Comparison of ENCODE assay signal across 8 cellular contexts in genomic region chr1:45246359-45246758, GRCh38. TPM values are rescaled to one million over a fixed set of nuclear protein-coding genes. Genes with fewer than 3 reads are reported as not detected.
DNase-seq lines count a peak whose midpoint lies in the region; ATAC-seq, FAIRE-seq and TF ChIP-seq lines count a peak whose summit lies in the region.
"Not testable (repeated sequence)": the region's sequence is repeated elsewhere in the genome, so short reads cannot be mapped to it uniquely, and the experiment has no call there.

No MANE protein-coding gene starts in this region.

- CTCF ChIA-PET in PC-9 (lab: Charles Lee), result not testable (repeated sequence)
- CTCF ChIA-PET in activated CD4-positive, alpha-beta memory T cell treated with anti-CD3 and anti-CD28 coated beads for 36 hours (lab: Charles Lee), result interaction anchor here (1.5 kb wide), 1 partner anchor 57 kb away, joined by 4 read pairs; no protein-coding TSS in a partner anchor

- H3K9ac ChIP-seq in astrocyte (ENCODE audit: low read length), result not testable (repeated sequence)
- peak overlapping the region; percentile 9 for H3K9ac ChIP-seq in mesenchymal stem cell (ENCODE audit: low read length)

- H3K23ac ChIP-seq in mesenchymal stem cell (ENCODE audit: low read length in 2 of 2), result not testable (repeated sequence)

- POLR2A ChIA-PET in PC-9 (lab: Charles Lee; ENCODE audit: unreplicated experiment); activated CD4-positive, alpha-beta memory T cell treated with anti-CD3 and anti-CD28 coated beads for 36 hours (lab: Charles Lee): not testable (repeated sequence)

- H3K27me3 Mint-ChIP-seq in activated CD4-positive, alpha-beta memory T cell treated with anti-CD3 and anti-CD28 coated beads for 36 hours; activated T-helper 17 cell treated with anti-CD3 and anti-CD28 coated beads, Interleukin-2, amount 50 U/mL, for 72 hours; astrocyte (ENCODE audit: low read depth, unreplicated experiment); stimulated activated naive CD8-positive, alpha-beta T cell treated with anti-CD3 and anti-CD28 coated beads, Interleukin-15, Interleukin-2, amounts not matched to agents 100 ng/mL and 50 ng/mL, for 24 hours: not testable (repeated sequence)

- H3K4me3 Mint-ChIP-seq in activated CD4-positive, alpha-beta memory T cell treated with anti-CD3 and anti-CD28 coated beads for 36 hours; astrocyte (ENCODE audit: unreplicated experiment); stimulated activated naive CD8-positive, alpha-beta T cell treated with anti-CD3 and anti-CD28 coated beads, Interleukin-15, Interleukin-2, amounts not matched to agents 100 ng/mL and 50 ng/mL, for 24 hours: not testable (repeated sequence)
- peak overlapping the region; percentile 68 for H3K4me3 Mint-ChIP-seq in activated T-helper 17 cell treated with anti-CD3 and anti-CD28 coated beads, Interleukin-2, amount 50 U/mL, for 72 hours

- H3K4me3 ChIP-seq in ACC112 (ENCODE audit: low read depth, low read length); PC-9; astrocyte (ENCODE audit: insufficient read depth, low read depth, low read length); mesenchymal stem cell (ENCODE audit: insufficient read depth in 1 of 2, low read depth in 1 of 2, low read length in 2 of 2): not testable (repeated sequence)

- not testable (repeated sequence) for H3K9me3 ChIP-seq in PC-9 (ENCODE audit: insufficient read depth, low read depth); astrocyte (ENCODE audit: insufficient read depth, low read depth, low read length); mesenchymal stem cell (ENCODE audit: control insufficient read depth, low read length)

- H3K79me1 ChIP-seq in mesenchymal stem cell (replicated peaks; ENCODE audit: low read length, poor library complexity, severe bottlenecking), result not testable (repeated sequence)

- peak overlapping the region; percentile 88 for H3K27ac Mint-ChIP-seq in activated CD4-positive, alpha-beta memory T cell treated with anti-CD3 and anti-CD28 coated beads for 36 hours
- peak overlapping the region; percentile 88 for H3K27ac Mint-ChIP-seq in activated T-helper 17 cell treated with anti-CD3 and anti-CD28 coated beads, Interleukin-2, amount 50 U/mL, for 72 hours
- not testable (repeated sequence) for H3K27ac Mint-ChIP-seq in astrocyte (ENCODE audit: unreplicated experiment)
- H3K27ac Mint-ChIP-seq in stimulated activated naive CD8-positive, alpha-beta T cell treated with anti-CD3 and anti-CD28 coated beads, Interleukin-15, Interleukin-2, amounts not matched to agents 100 ng/mL and 50 ng/mL, for 24 hours, result peak overlapping the region; percentile 85

- H3K36me3 ChIP-seq in ACC112 (ENCODE audit: insufficient read depth, low read length); PC-9 (ENCODE audit: low read depth); astrocyte (ENCODE audit: insufficient read depth, low read length); mesenchymal stem cell (ENCODE audit: control insufficient read depth in 1 of 2, insufficient read depth in 2 of 2, low read depth in 1 of 2, low read length in 2 of 2): not testable (repeated sequence)

- H3K14ac ChIP-seq in mesenchymal stem cell (ENCODE audit: low read length in 2 of 2), result not testable (repeated sequence)

- WGBS in mesenchymal stem cell, result 88% methylated on average over 2 of the region's 3 CpGs

- not testable (repeated sequence) for H4K91ac ChIP-seq in mesenchymal stem cell (ENCODE audit: low read length)

- not testable (repeated sequence) for H2AK5ac ChIP-seq in mesenchymal stem cell (ENCODE audit: low read length, severe bottlenecking)

- BruUV-seq in PC-9 (replicated peaks; lab: Mats Ljungman, UMichigan), result not testable (repeated sequence)

- H3K27me3 ChIP-seq in ACC112 (ENCODE audit: insufficient read depth, low read length); PC-9 (ENCODE audit: insufficient read depth, low read depth); astrocyte (ENCODE audit: insufficient read depth, low read length); mesenchymal stem cell (ENCODE audit: control insufficient read depth in 1 of 2, insufficient read depth in 1 of 2, low read length in 2 of 2): not testable (repeated sequence)

- ATAC-seq in activated T-helper 17 cell treated with anti-CD3 and anti-CD28 coated beads, Interleukin-2, amount 50 U/mL, for 72 hours (replicated peaks), result peak; percentile 64

- not testable (repeated sequence) for H2BK5ac ChIP-seq in mesenchymal stem cell (ENCODE audit: low read depth, low read length, poor library complexity, severe bottlenecking)

- not testable (repeated sequence) for H3K9me2 ChIP-seq in PC-9 (ENCODE audit: insufficient read depth)

- not testable (repeated sequence) for TF ChIP-seq CTCF in PC-9 (conservative IDR thresholded peaks at IDR 0.05); astrocyte (IDR thresholded peaks at IDR 0.05; ENCODE audit: insufficient read depth, low read depth, low read length)

- H4K8ac ChIP-seq in mesenchymal stem cell (ENCODE audit: low read length), result not testable (repeated sequence)

- intact Hi-C loops in PC-9 (cut with micrococcal nuclease; ENCODE audit: unreplicated experiment), result not testable (repeated sequence)
- intact Hi-C loops in activated CD4-positive, alpha-beta memory T cell treated with anti-CD3 and anti-CD28 coated beads for 36 hours (cut with micrococcal nuclease), result loop anchor here (2.0 kb wide), 1 partner anchor 40 kb away; the partner anchor contains the start of gene ZSWIM5

- not testable (repeated sequence) for H2BK15ac ChIP-seq in mesenchymal stem cell (ENCODE audit: low read depth, poor library complexity, severe bottlenecking)

- DNase-seq in PC-9; astrocyte (ENCODE audit: low read depth); epithelial cell of prostate (ENCODE audit: low read depth, low spot score); mesenchymal stem cell: not testable (repeated sequence)
- DNase-seq in activated CD4-positive, alpha-beta memory T cell treated with anti-CD3 and anti-CD28 coated beads for 36 hours, result peak; percentile 11

- H3K18ac ChIP-seq in mesenchymal stem cell (ENCODE audit: low read depth in 1 of 2, low read length in 2 of 2), result not testable (repeated sequence)

- H3K36me3 Mint-ChIP-seq in activated CD4-positive, alpha-beta memory T cell treated with anti-CD3 and anti-CD28 coated beads for 36 hours; activated T-helper 17 cell treated with anti-CD3 and anti-CD28 coated beads, Interleukin-2, amount 50 U/mL, for 72 hours (ENCODE audit: low read depth); astrocyte (ENCODE audit: low read depth, unreplicated experiment); stimulated activated naive CD8-positive, alpha-beta T cell treated with anti-CD3 and anti-CD28 coated beads, Interleukin-15, Interleukin-2, amounts not matched to agents 100 ng/mL and 50 ng/mL, for 24 hours (ENCODE audit: low read depth): not testable (repeated sequence)

- H4K20me1 ChIP-seq in PC-9 (ENCODE audit: insufficient read depth); astrocyte (ENCODE audit: insufficient read depth, low read length): not testable (repeated sequence)

- not testable (repeated sequence) for H3K79me2 ChIP-seq in ACC112 (ENCODE audit: control insufficient read depth, insufficient read depth, low read length, unreplicated experiment); PC-9 (ENCODE audit: low read depth); astrocyte (ENCODE audit: insufficient read depth, low read length)

- H3K4ac ChIP-seq in mesenchymal stem cell (ENCODE audit: low read depth in 1 of 2, low read length in 2 of 2), result not testable (repeated sequence)

- H3K4me1 Mint-ChIP-seq in activated CD4-positive, alpha-beta memory T cell treated with anti-CD3 and anti-CD28 coated beads for 36 hours (ENCODE audit: low read depth), result peaks cover 15% of the 10 kb centered on the region
- peaks cover 13% of the 10 kb centered on the region for H3K4me1 Mint-ChIP-seq in activated T-helper 17 cell treated with anti-CD3 and anti-CD28 coated beads, Interleukin-2, amount 50 U/mL, for 72 hours
- H3K4me1 Mint-ChIP-seq in astrocyte (ENCODE audit: low read depth, unreplicated experiment), result not testable (repeated sequence)
- H3K4me1 Mint-ChIP-seq in stimulated activated naive CD8-positive, alpha-beta T cell treated with anti-CD3 and anti-CD28 coated beads, Interleukin-15, Interleukin-2, amounts not matched to agents 100 ng/mL and 50 ng/mL, for 24 hours (ENCODE audit: low read depth), result peaks cover 24% of the 10 kb centered on the region

- FAIRE-seq in astrocyte (lab: Jason Lieb, UNC), result not testable (repeated sequence)

- not testable (repeated sequence) for H3K4me2 ChIP-seq in PC-9; mesenchymal stem cell (ENCODE audit: low read length, poor library complexity, severe bottlenecking)
- peak overlapping the region; percentile 5 for H3K4me2 ChIP-seq in astrocyte (ENCODE audit: low read length)

- H3K9me3 Mint-ChIP-seq in activated CD4-positive, alpha-beta memory T cell treated with anti-CD3 and anti-CD28 coated beads for 36 hours, result peaks cover 24% of the 10 kb centered on the region
- H3K9me3 Mint-ChIP-seq in activated T-helper 17 cell treated with anti-CD3 and anti-CD28 coated beads, Interleukin-2, amount 50 U/mL, for 72 hours, result not testable (repeated sequence)
- peaks cover 12% of the 10 kb centered on the region for H3K9me3 Mint-ChIP-seq in astrocyte (ENCODE audit: unreplicated experiment)
- H3K9me3 Mint-ChIP-seq in stimulated activated naive CD8-positive, alpha-beta T cell treated with anti-CD3 and anti-CD28 coated beads, Interleukin-15, Interleukin-2, amounts not matched to agents 100 ng/mL and 50 ng/mL, for 24 hours, result peaks cover 22% of the 10 kb centered on the region

- H2AFZ ChIP-seq in ACC112 (ENCODE audit: low read length, unreplicated experiment) (peak overlapping the region; percentile 16), PC-9 (0 out of 2 replicates have a peak overlapping the region, but pooled peaks have one; percentile 9), astrocyte (ENCODE audit: low read depth, low read length) (peak overlapping the region; percentile 3)
- not testable (repeated sequence) for H2AFZ ChIP-seq in mesenchymal stem cell (ENCODE audit: low read depth, low read length)

- peaks cover 14% of the 10 kb centered on the region; the same call in 1 of the 2 replicates for H3F3A ChIP-seq in PC-9 (ENCODE audit: insufficient read depth, low read depth)

- H2BK120ac ChIP-seq in mesenchymal stem cell (ENCODE audit: low read depth, low read length), result not testable (repeated sequence)

- H2BK12ac ChIP-seq in mesenchymal stem cell (ENCODE audit: low read length in 2 of 2), result not testable (repeated sequence)

- peaks cover 12% of the 10 kb centered on the region for H3K4me1 ChIP-seq in ACC112 (ENCODE audit: control insufficient read depth, insufficient read depth, low read length, unreplicated experiment)
- peaks cover 12% of the 10 kb centered on the region; the same call in 1 of the 2 replicates for H3K4me1 ChIP-seq in PC-9 (replicated peaks; ENCODE audit: insufficient read depth)
- not testable (repeated sequence) for H3K4me1 ChIP-seq in astrocyte (ENCODE audit: insufficient read depth, low read length); mesenchymal stem cell (ENCODE audit: control insufficient read depth, insufficient read depth, low read depth, low read length)

- peak overlapping the region; percentile 90 for H3K27ac ChIP-seq in ACC112 (ENCODE audit: low read depth, low read length)
- peak overlapping the region; percentile 46 for H3K27ac ChIP-seq in PC-9
- peak overlapping the region; percentile 36 for H3K27ac ChIP-seq in astrocyte (ENCODE audit: low read depth, low read length)
- H3K27ac ChIP-seq in epithelial cell of prostate, result peak overlapping the region; percentile 73
- not testable (repeated sequence) for H3K27ac ChIP-seq in mesenchymal stem cell (ENCODE audit: low read length, poor library complexity, severe bottlenecking)

RNA-seq across cellular contexts. Expression of gene ZSWIM5, which starts 40.0 kb away (rescaled TPM):
- total RNA-seq in PC-9 (2021) (0.50 and 0.55 TPM in 2 replicates), astrocyte (0.79 and 1.1 TPM in 2 replicates)
- total RNA-seq in activated CD4-positive, alpha-beta memory T cell treated with anti-CD3 and anti-CD28 coated beads for 36 hours, result under 1 TPM; 0.51 to 0.59 TPM
- 1 to 10 TPM in 1 of 2 donors, under 1 TPM in 1; 0.86 to 1.9 TPM for total RNA-seq in activated T-helper 17 cell treated with anti-CD3 and anti-CD28 coated beads, Interleukin-2, amount 50 U/mL, for 72 hours
- 0.01 TPM for polyA plus RNA-seq in mesenchymal stem cell (2013, experiment 1 of 2)
- polyA plus RNA-seq in mesenchymal stem cell (2013, experiment 2 of 2), result 0.01 TPM
